Comparison of ENCODE assay signal across 20 cellular contexts in genomic region chr7:108382932-108383331, GRCh38.
DNase-seq lines count a peak whose midpoint lies in the region; ATAC-seq and TF ChIP-seq lines count a peak whose summit lies in the region.
"Had no signal": no experiment of that assay in that cellular context is flagged by ENCODE, and none has a peak within 500 bp of the region (broad histone marks: within the 10 kb centered on the region; RNA-seq: fewer than 3 reads in every experiment).

No MANE protein-coding gene starts in this region.

- H3K9me3 ChIP-seq in A673 (ENCODE audit: low read depth, low read length, poor library complexity, severe bottlenecking): no peaks in the 10 kb centered on the region
- H3K9me3 ChIP-seq in neural cell (ENCODE audit: low read length): no peaks in the 10 kb centered on the region
- H3K9me3 ChIP-seq: HAP-1, SK-N-SH had no signal

- peaks cover 9% of the 10 kb centered on the region for H3K4me1 ChIP-seq in A673 (ENCODE audit: insufficient read depth, low read length, poor library complexity, severe bottlenecking)
- H3K4me1 ChIP-seq: HAP-1 had no signal

- POLR2A ChIA-PET in A673 (lab: Charles Lee; ENCODE audit: low non-redundant PET): interaction anchor here (0.7 kb wide), 1 partner anchor 8 kb away, joined by 3 read pairs; no protein-coding TSS in a partner anchor

- no peaks in the 10 kb centered on the region for H4K20me1 ChIP-seq in neural cell (ENCODE audit: insufficient read depth)

- no peak for TF ChIP-seq EP300 in neural cell (conservative IDR thresholded peaks at IDR 0.05; ENCODE audit: poor library complexity, severe bottlenecking)

- DNase-seq in A673 (ENCODE audit: low spot score) (no peak), dorsolateral prefrontal cortex (peak in 1 of 10 donors; percentile 31), EL (no peak)
- DNase-seq: 8988T; CD4-positive, CD25-positive, alpha-beta regulatory T cell; GM23248; HFFc6; NCI-H1048; NCI-H187; NCI-H446; NCI-H524 treated with DMSO at 0.1 percent for 48 hours; NCI-H774; SIG-M5; SK-N-SH had no signal

- CTCF ChIA-PET in A673 (lab: Charles Lee): no interaction called here

- H3K27me3 ChIP-seq in A673 (replicated peaks; ENCODE audit: insufficient read depth, low read depth, low read length, poor library complexity) (no peaks in the 10 kb centered on the region), dorsolateral prefrontal cortex (no peaks in the 10 kb centered on the region), neural cell (ENCODE audit: insufficient read depth, low read depth, low read length) (no peaks in the 10 kb centered on the region)

- TF ChIP-seq CTCF in A673 (conservative IDR thresholded peaks at IDR 0.05; ENCODE audit: low read depth, low read length): no peak
- TF ChIP-seq CTCF in dorsolateral prefrontal cortex (IDR thresholded peaks at IDR 0.05 in 54 of 56, conservative IDR thresholded peaks at IDR 0.05 in 2 of 56; ENCODE audit: low read depth in 1 of 56, partially characterized antibody in 56 of 56): no peak
- TF ChIP-seq CTCF in neural cell (IDR thresholded peaks at IDR 0.05; ENCODE audit: poor library complexity, severe bottlenecking): no peak

- H3K27ac ChIP-seq in A673 (ENCODE audit: low read depth, low read length, poor library complexity, severe bottlenecking): peak overlapping the region; percentile 37
- H3K27ac ChIP-seq in angular gyrus (ENCODE audit: low read depth, low read length): peak overlapping the region; percentile 40
- peak overlapping the region in 49 of 59 donors; percentile 5 to 84 (median 62) for H3K27ac ChIP-seq in dorsolateral prefrontal cortex
- no peak overlapping the region for H3K27ac ChIP-seq in neural cell (ENCODE audit: low read length)
- H3K27ac ChIP-seq: GM23248 had no signal

- TF ChIP-seq RAD21 in neural cell (conservative IDR thresholded peaks at IDR 0.05): no peak

- H3K79me2 ChIP-seq in neural cell (replicated peaks; ENCODE audit: insufficient read depth, low read length): peaks cover 6% of the 10 kb centered on the region

- no peak overlapping the region for H2AFZ ChIP-seq in neural cell (ENCODE audit: low read depth, low read length)
- H2AFZ ChIP-seq: GM23248 had no signal

- H3K9ac ChIP-seq in neural cell (ENCODE audit: low read length): no peak overlapping the region
- H3K9ac ChIP-seq: GM23248, SK-N-SH had no signal

- H3K36me3 ChIP-seq in A673 (ENCODE audit: insufficient read depth, low read length, poor library complexity, severe bottlenecking) (no peaks in the 10 kb centered on the region), neural cell (ENCODE audit: insufficient read depth, low read length) (no peaks in the 10 kb centered on the region)
- H3K36me3 ChIP-seq: HAP-1 had no signal

- no peak overlapping the region for H3K4me3 ChIP-seq in A673 (ENCODE audit: low read depth, low read length, poor library complexity, severe bottlenecking)
- H3K4me3 ChIP-seq in dorsolateral prefrontal cortex: peak overlapping the region in 22 of 59 donors; percentile 0 to 35 (median 15)
- peak overlapping the region; percentile 10 for H3K4me3 ChIP-seq in neural cell (ENCODE audit: low read length)
- H3K4me3 ChIP-seq: GM23248, HAP-1 had no signal

- ATAC-seq in HG03108 (IDR thresholded peaks at IDR 0.05; ENCODE audit: unreplicated experiment): no peak
- ATAC-seq in HG03095 (IDR thresholded peaks at IDR 0.05; ENCODE audit: unreplicated experiment): no peak
- ATAC-seq in HG03175 (IDR thresholded peaks at IDR 0.05; ENCODE audit: unreplicated experiment): no peak

- no TSS peak for BruUV-seq in A673 (replicated peaks; lab: Mats Ljungman, UMichigan)

- no peak overlapping the region for H3K4me2 ChIP-seq in neural cell (ENCODE audit: low read length)
- H3K4me2 ChIP-seq: SK-N-SH had no signal

- no peaks in the 10 kb centered on the region for H3F3A ChIP-seq in neural cell (ENCODE audit: insufficient read depth, low read length, poor library complexity, severe bottlenecking)

- H3K9me2 ChIP-seq in neural cell (ENCODE audit: insufficient read depth, low read length): no peaks in the 10 kb centered on the region
- H3K9me2 ChIP-seq: SK-N-SH had no signal

- intact Hi-C loops in A673 (cut with micrococcal nuclease; ENCODE audit: unreplicated experiment): no loop called here
- intact Hi-C loops in dorsolateral prefrontal cortex (cut with DNase I): no loop called here

TF ChIP-seq in neural cell, 6 proteins besides CTCF, POLR2A, EP300 and RAD21:
- no peak for TF ChIP-seq EZH2 (IDR thresholded peaks at IDR 0.05; ENCODE audit: borderline replicate concordance, insufficient read depth, low read length, poor library complexity, severe bottlenecking)
- TF ChIP-seq, protein P1, sequence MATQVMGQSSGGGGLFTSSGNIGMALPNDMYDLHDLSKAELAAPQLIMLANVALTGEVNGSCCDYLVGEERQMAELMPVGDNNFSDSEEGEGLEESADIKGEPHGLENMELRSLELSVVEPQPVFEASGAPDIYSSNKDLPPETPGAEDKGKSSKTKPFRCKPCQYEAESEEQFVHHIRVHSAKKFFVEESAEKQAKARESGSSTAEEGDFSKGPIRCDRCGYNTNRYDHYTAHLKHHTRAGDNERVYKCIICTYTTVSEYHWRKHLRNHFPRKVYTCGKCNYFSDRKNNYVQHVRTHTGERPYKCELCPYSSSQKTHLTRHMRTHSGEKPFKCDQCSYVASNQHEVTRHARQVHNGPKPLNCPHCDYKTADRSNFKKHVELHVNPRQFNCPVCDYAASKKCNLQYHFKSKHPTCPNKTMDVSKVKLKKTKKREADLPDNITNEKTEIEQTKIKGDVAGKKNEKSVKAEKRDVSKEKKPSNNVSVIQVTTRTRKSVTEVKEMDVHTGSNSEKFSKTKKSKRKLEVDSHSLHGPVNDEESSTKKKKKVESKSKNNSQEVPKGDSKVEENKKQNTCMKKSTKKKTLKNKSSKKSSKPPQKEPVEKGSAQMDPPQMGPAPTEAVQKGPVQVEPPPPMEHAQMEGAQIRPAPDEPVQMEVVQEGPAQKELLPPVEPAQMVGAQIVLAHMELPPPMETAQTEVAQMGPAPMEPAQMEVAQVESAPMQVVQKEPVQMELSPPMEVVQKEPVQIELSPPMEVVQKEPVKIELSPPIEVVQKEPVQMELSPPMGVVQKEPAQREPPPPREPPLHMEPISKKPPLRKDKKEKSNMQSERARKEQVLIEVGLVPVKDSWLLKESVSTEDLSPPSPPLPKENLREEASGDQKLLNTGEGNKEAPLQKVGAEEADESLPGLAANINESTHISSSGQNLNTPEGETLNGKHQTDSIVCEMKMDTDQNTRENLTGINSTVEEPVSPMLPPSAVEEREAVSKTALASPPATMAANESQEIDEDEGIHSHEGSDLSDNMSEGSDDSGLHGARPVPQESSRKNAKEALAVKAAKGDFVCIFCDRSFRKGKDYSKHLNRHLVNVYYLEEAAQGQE (IDR thresholded peaks at IDR 0.05; ENCODE audit: borderline replicate concordance): no peak
- no peak for TF ChIP-seq POLR2AphosphoS5 (IDR thresholded peaks at IDR 0.05)
- no peak for TF ChIP-seq TAF1 (IDR thresholded peaks at IDR 0.05; ENCODE audit: low read depth)
- no peak for TF ChIP-seq SMC3 (conservative IDR thresholded peaks at IDR 0.05; ENCODE audit: poor library complexity)
- no peak for TF ChIP-seq MXI1 (conservative IDR thresholded peaks at IDR 0.05; ENCODE audit: poor library complexity, severe bottlenecking)
TF ChIP-seq in neural cell: peak in this region for 0.
